ENCODE assay signal across 18 cellular contexts in genomic region chr12:128745772-128746689, GRCh38.
DNase-seq lines count a peak whose midpoint lies in the region; ATAC-seq and TF ChIP-seq lines count a peak whose summit lies in the region.
"Had no signal": no experiment of that assay in that cellular context is flagged by ENCODE, and none has a peak within 500 bp of the region (broad histone marks: within the 10 kb centered on the region; RNA-seq: fewer than 3 reads in every experiment).

No MANE protein-coding gene starts in this region.

- no peaks in the 10 kb centered on the region for H4K20me1 ChIP-seq in Loucy (ENCODE audit: insufficient read depth, low read length, poor library complexity, severe bottlenecking)

- peaks cover 27% of the 10 kb centered on the region for H3K4me1 ChIP-seq in CD8-positive, alpha-beta T cell (ENCODE audit: insufficient read depth, low read length)
- peaks cover 42% of the 10 kb centered on the region for H3K4me1 ChIP-seq in Loucy (ENCODE audit: insufficient read depth, low read length, poor library complexity, severe bottlenecking)
- H3K4me1 ChIP-seq in gastrocnemius medialis = no peaks in the 10 kb centered on the region
- H3K4me1 ChIP-seq: Caco-2, SJCRH30 had no signal

- H3F3A ChIP-seq in Loucy (ENCODE audit: low read depth) = no peaks in the 10 kb centered on the region

- peak overlapping the region; percentile 73 for H3K4me2 ChIP-seq in Loucy (ENCODE audit: low read depth, low read length, poor library complexity, severe bottlenecking)

- H2AFZ ChIP-seq in Loucy (ENCODE audit: low read length) = peak overlapping the region; percentile 42; the same call in 1 of the 2 replicates
- H2AFZ ChIP-seq: GM23248 had no signal

- no peaks in the 10 kb centered on the region for H3K36me3 ChIP-seq in CD8-positive, alpha-beta T cell (ENCODE audit: insufficient read depth, low read length)
- H3K36me3 ChIP-seq in Loucy (ENCODE audit: insufficient read depth, low read length) (no peaks in the 10 kb centered on the region), gastrocnemius medialis (no peaks in the 10 kb centered on the region)
- H3K36me3 ChIP-seq: SJCRH30 had no signal

- no peaks in the 10 kb centered on the region for H3K9me3 ChIP-seq in CD8-positive, alpha-beta T cell (ENCODE audit: low read length)
- H3K9me3 ChIP-seq in Loucy (ENCODE audit: insufficient read depth, low read depth, low read length) (no peaks in the 10 kb centered on the region), gastrocnemius medialis (no peaks in the 10 kb centered on the region)
- H3K9me3 ChIP-seq: Caco-2, SJCRH30 had no signal

- no peaks in the 10 kb centered on the region for H3K36me3 Mint-ChIP-seq in CD8-positive, alpha-beta T cell
- H3K36me3 Mint-ChIP-seq: CD14-positive monocyte had no signal

- peak overlapping the region; percentile 47 for H3K4me3 Mint-ChIP-seq in CD8-positive, alpha-beta T cell
- H3K4me3 Mint-ChIP-seq: CD14-positive monocyte, T-helper 17 cell had no signal

- no peak for TF ChIP-seq POLR2A in gastrocnemius medialis (IDR thresholded peaks at IDR 0.05)

- intact Hi-C loops in CD8-positive, alpha-beta T cell (cut with DNase I, micrococcal nuclease) = no loop called here
- intact Hi-C loops in gastrocnemius medialis (cut with DNase I; ENCODE audit: low total_unique reads) = no loop called here

- H3K79me2 ChIP-seq in Loucy (ENCODE audit: insufficient read depth, low read length) = no peaks in the 10 kb centered on the region

- peaks cover 29% of the 10 kb centered on the region for H3K4me1 Mint-ChIP-seq in CD8-positive, alpha-beta T cell (ENCODE audit: low read depth)
- H3K4me1 Mint-ChIP-seq: CD14-positive monocyte, T-helper 17 cell had no signal

- in situ Hi-C loops in gastrocnemius medialis (cut with MboI; ENCODE audit: low sequenced_read_pairs in 4 of 4) = no loop called here

- no peak overlapping the region for H3K4me3 ChIP-seq in CD8-positive, alpha-beta T cell (ENCODE audit: low read depth, low read length)
- H3K4me3 ChIP-seq in Loucy (ENCODE audit: low read length, poor library complexity, severe bottlenecking) (peak overlapping the region; percentile 44), gastrocnemius medialis (no peak overlapping the region)
- H3K4me3 ChIP-seq: GM23248, SJCRH30 had no signal

- no peak for ATAC-seq in CD8-positive, alpha-beta T cell
- ATAC-seq in gastrocnemius medialis = no peak
- ATAC-seq: Panc1, T-helper 17 cell had no signal

- CTCF ChIA-PET in CD8-positive, alpha-beta T cell (lab: Charles Lee) = no interaction called here

- peak overlapping the region; percentile 55 for H3K27ac Mint-ChIP-seq in CD8-positive, alpha-beta T cell
- H3K27ac Mint-ChIP-seq: CD14-positive monocyte, T-helper 17 cell had no signal

- no peaks in the 10 kb centered on the region for H3K9me3 Mint-ChIP-seq in CD8-positive, alpha-beta T cell

- peaks cover 4% of the 10 kb centered on the region for H3K27me3 Mint-ChIP-seq in CD8-positive, alpha-beta T cell (ENCODE audit: low read depth)

- no peaks in the 10 kb centered on the region for H3K27me3 ChIP-seq in CD8-positive, alpha-beta T cell (ENCODE audit: insufficient read depth, low read length)
- no peaks in the 10 kb centered on the region for H3K27me3 ChIP-seq in Loucy (ENCODE audit: insufficient read depth, low read length, poor library complexity, severe bottlenecking)
- H3K27me3 ChIP-seq in gastrocnemius medialis = no peaks in the 10 kb centered on the region

- no peaks in the 10 kb centered on the region for H3K9me2 ChIP-seq in Loucy (replicated peaks; ENCODE audit: low read depth, low read length)

- peak overlapping the region; percentile 20 for H3K9ac ChIP-seq in Loucy (ENCODE audit: low read depth, low read length, poor library complexity, severe bottlenecking)
- H3K9ac ChIP-seq: GM23248 had no signal

- DNase-seq in CD8-positive, alpha-beta T cell = no peak
- DNase-seq in NCI-H774 (lab: John Stamatoyannopoulos, UW) (peak; percentile 47), mesenteric fat pad (ENCODE audit: low spot score) (peak; percentile 18), HK-2 (ENCODE audit: unreplicated experiment) (no peak), AG08395 (ENCODE audit: low spot score) (no peak), substantia nigra (lab: John Stamatoyannopoulos, UW) (no peak), gastrocnemius medialis (no peak)
- DNase-seq: Caco-2, GM23248, HCEC 1CT, NCI-H1105 treated with DMSO at 0.1 percent for 48 hours, NCI-H2029, NCI-H446 treated with DMSO at 0.1 percent for 48 hours, SJCRH30, T-helper 17 cell had no signal

- POLR2A ChIA-PET in CD8-positive, alpha-beta T cell (lab: Charles Lee) = no interaction called here

- H3K27ac ChIP-seq in CD8-positive, alpha-beta T cell (ENCODE audit: low read depth, low read length) = peak overlapping the region; percentile 7
- H3K27ac ChIP-seq in substantia nigra (ENCODE audit: low read depth, low read length, poor library complexity, severe bottlenecking) (no peak overlapping the region), gastrocnemius medialis (no peak overlapping the region)
- H3K27ac ChIP-seq: GM23248, SJCRH30 had no signal

- TF ChIP-seq CTCF in CD8-positive, alpha-beta T cell (IDR thresholded peaks at IDR 0.05) = no peak
- no peak for TF ChIP-seq CTCF in Loucy (conservative IDR thresholded peaks at IDR 0.05; ENCODE audit: low read length)
- TF ChIP-seq CTCF in gastrocnemius medialis (IDR thresholded peaks at IDR 0.05 in 4 of 5, conservative IDR thresholded peaks at IDR 0.05 in 1 of 5) = no peak

Comparison
In these comparisons a context has a peak if more than half of its experiments do, and no peak if none do; other contexts are left out.
1. DNase-seq: peak in NCI-H774 (single experiment) and mesenteric fat pad (single experiment); none in CD8-positive, alpha-beta T cell (0 of 7), HK-2 (single experiment), AG08395 (single experiment), substantia nigra (0 of 49) and gastrocnemius medialis (0 of 2).